ENCODE assay signal across 24 cellular contexts in genomic region chr6:163302747-163303146, GRCh38.
"Had no signal": no experiment of that assay in that cellular context is flagged by ENCODE, and none has a peak within 500 bp of the region (broad histone marks: within the 10 kb centered on the region; RNA-seq: fewer than 3 reads in every experiment).

No MANE protein-coding gene starts in this region.

- DNase-seq: activated CD4-positive, alpha-beta T cell treated with anti-CD3 and anti-CD28 coated beads for 48 hours; activated CD4-positive, alpha-beta T cell treated with anti-CD3 and anti-CD28 coated beads, Interleukin-2, amount 50 U/mL, for 48 hours; activated CD8-positive, alpha-beta memory T cell treated with anti-CD3 and anti-CD28 coated beads for 24 hours; activated effector memory CD4-positive, alpha-beta T cell treated with Interleukin-2 at 50 U/mL for 16 hours; activated naive CD4-positive, alpha-beta T cell treated with Interleukin-2 at 50 U/mL for 16 hours; aorta; dermis blood vessel endothelial cell; effector CD4-positive, alpha-beta T cell; foreskin keratinocyte; mammary epithelial cell; naive B cell; occipital lobe; right cardiac atrium; stimulated activated CD4-positive, alpha-beta T cell treated with anti-CD3 and anti-CD28 coated beads, Interleukin-12 subunit alpha, Interleukin-12 subunit beta, amount 100 ng/mL, for 4 hours; stimulated activated CD4-positive, alpha-beta T cell treated with anti-CD3 and anti-CD28 coated beads, Interleukin-4, amount 100 ng/mL, for 1 hour; SW 1271; T-helper 9 cell; thyroid gland; upper lobe of right lung; WERI-Rb-1 had no signal

- H3K36me3 ChIP-seq: esophagus muscularis mucosa, thyroid gland, upper lobe of right lung, WERI-Rb-1 had no signal

- H3K9ac ChIP-seq: parathyroid adenoma had no signal

- H3K27me3 ChIP-seq: esophagus muscularis mucosa, foreskin keratinocyte, thyroid gland, upper lobe of right lung had no signal

- H3K4me3 ChIP-seq: esophagus muscularis mucosa, thyroid gland, upper lobe of right lung had no signal

- H3K9me3 ChIP-seq: esophagus muscularis mucosa, thyroid gland, upper lobe of right lung had no signal

- ATAC-seq: activated CD4-positive, CD25-positive, alpha-beta regulatory T cell treated with anti-CD3 and anti-CD28 coated beads, Interleukin-2, amount 50 U/mL, for 24 hours; foreskin keratinocyte; stimulated activated effector memory CD8-positive, alpha-beta T cell treated with anti-CD3 and anti-CD28 coated beads, Interleukin-12 subunit alpha, Interleukin-12 subunit beta, amount 100 ng/mL, for 72 hours; upper lobe of right lung had no signal

- H3K27ac ChIP-seq: esophagus muscularis mucosa, foreskin keratinocyte, parathyroid adenoma, thyroid gland, upper lobe of right lung, WERI-Rb-1 had no signal

- H3K4me1 ChIP-seq: foreskin keratinocyte, thyroid gland had no signal
